ENCODE assay signal across 8 cellular contexts in genomic region chr4:56505269-56506109, GRCh38. TPM values are rescaled to one million over a fixed set of nuclear protein-coding genes. Genes with fewer than 3 reads are reported as not detected.
DNase-seq lines count a peak whose midpoint lies in the region; ATAC-seq, FAIRE-seq and TF ChIP-seq lines count a peak whose summit lies in the region.

Gene ARL9, plus strand, starts transcription at chr4:56505791. Its CDS starts 72 bp downstream, at chr4:56505863.

- no peak within 1 kb of the TSS for H2AK5ac ChIP-seq in mesenchymal stem cell (ENCODE audit: low read length, severe bottlenecking)

- H3K4me2 ChIP-seq in A549 (no peak within 1 kb of the TSS), mesenchymal stem cell (ENCODE audit: low read length, poor library complexity, severe bottlenecking) (peak within 1 kb of the TSS; percentile 95)

- H2BK5ac ChIP-seq in mesenchymal stem cell (ENCODE audit: low read depth, low read length, poor library complexity, severe bottlenecking) = no peak within 1 kb of the TSS

- peak within 1 kb of the TSS; percentile 87 for H2BK15ac ChIP-seq in mesenchymal stem cell (ENCODE audit: low read depth, poor library complexity, severe bottlenecking)

- H4K8ac ChIP-seq in mesenchymal stem cell (ENCODE audit: low read length) = peak within 1 kb of the TSS; percentile 12

- TF ChIP-seq POLR2A in A549 (IDR thresholded peaks at IDR 0.05; ENCODE audit: low read length) = no peak

- intact Hi-C loops in activated CD8-positive, alpha-beta T cell treated with anti-CD3 and anti-CD28 coated beads for 36 hours (cut with micrococcal nuclease) = no loop called here

- H3K4me3 ChIP-seq in A549 = no peak within 1 kb of the TSS
- peak within 1 kb of the TSS; percentile 67 to 83 for H3K4me3 ChIP-seq in mesenchymal stem cell (ENCODE audit: insufficient read depth in 1 of 2, low read depth in 1 of 2, low read length in 2 of 2)

- peak within 1 kb of the TSS; percentile 40 for H3K27ac Mint-ChIP-seq in activated CD8-positive, alpha-beta T cell treated with anti-CD3 and anti-CD28 coated beads for 36 hours

- H4K91ac ChIP-seq in mesenchymal stem cell (ENCODE audit: low read length) = no peak within 1 kb of the TSS

- H3K27me3 ChIP-seq in mesenchymal stem cell (ENCODE audit: control insufficient read depth in 1 of 2, insufficient read depth in 1 of 2, low read length in 2 of 2) = no peaks in the 10 kb centered on the region

- H3K79me1 ChIP-seq in mesenchymal stem cell (replicated peaks; ENCODE audit: low read length, poor library complexity, severe bottlenecking) = peaks cover 2% of the 10 kb centered on the region

- no peak within 1 kb of the TSS for H3K27ac ChIP-seq in A549
- H3K27ac ChIP-seq in mesenchymal stem cell (ENCODE audit: low read length, poor library complexity, severe bottlenecking) = peak within 1 kb of the TSS; percentile 79

- TF ChIP-seq EP300 in A549 (IDR thresholded peaks at IDR 0.05) = no peak

- peaks cover 8 to 30% of the 10 kb centered on the region in 2 experiments for H3K36me3 ChIP-seq in mesenchymal stem cell (ENCODE audit: control insufficient read depth in 1 of 2, insufficient read depth in 2 of 2, low read depth in 1 of 2, low read length in 2 of 2)

- no peak within 1 kb of the TSS for H2BK120ac ChIP-seq in mesenchymal stem cell (ENCODE audit: low read depth, low read length)

- H3K18ac ChIP-seq in mesenchymal stem cell (ENCODE audit: low read depth in 1 of 2, low read length in 2 of 2) = peak within 1 kb of the TSS; percentile 2 to 41

- CTCF ChIA-PET in A549 (lab: Yijun Ruan, JAX) = no interaction called here
- CTCF ChIA-PET in activated CD8-positive, alpha-beta T cell treated with anti-CD3 and anti-CD28 coated beads for 36 hours (lab: Charles Lee) = no interaction called here

- peak within 1 kb of the TSS in 1 of 2 experiments; percentile 63 for H2BK12ac ChIP-seq in mesenchymal stem cell (ENCODE audit: low read length in 2 of 2)

- no peak within 1 kb of the TSS for H3K23ac ChIP-seq in mesenchymal stem cell (ENCODE audit: low read length in 2 of 2)

- peaks cover 8% of the 10 kb centered on the region for H3K27me3 Mint-ChIP-seq in activated CD8-positive, alpha-beta T cell treated with anti-CD3 and anti-CD28 coated beads for 36 hours

- H2AFZ ChIP-seq in mesenchymal stem cell (ENCODE audit: low read depth, low read length) = peak within 1 kb of the TSS; percentile 54

- POLR2A ChIA-PET in A549 (lab: Yijun Ruan, JAX) = no interaction called here
- POLR2A ChIA-PET in activated CD8-positive, alpha-beta T cell treated with anti-CD3 and anti-CD28 coated beads for 36 hours (lab: Charles Lee) = no interaction called here

- H3K14ac ChIP-seq in mesenchymal stem cell (ENCODE audit: low read length in 2 of 2) = no peak within 1 kb of the TSS

- H3K9me3 Mint-ChIP-seq in activated CD8-positive, alpha-beta T cell treated with anti-CD3 and anti-CD28 coated beads for 36 hours = no peaks in the 10 kb centered on the region

- H3K4ac ChIP-seq in mesenchymal stem cell (ENCODE audit: low read depth in 1 of 2, low read length in 2 of 2) = no peak within 1 kb of the TSS

- peak in 1 of 2 experiments; percentile 2 for DNase-seq in A549 (ENCODE audit: low read depth in 1 of 2, low spot score in 1 of 2)
- DNase-seq in LoVo (ENCODE audit: low spot score) = peak; percentile 9
- DNase-seq in activated CD8-positive, alpha-beta T cell treated with anti-CD3 and anti-CD28 coated beads for 36 hours = peak; percentile 65
- peak; percentile 39 for DNase-seq in effector CD8-positive, alpha-beta T cell (lab: John Stamatoyannopoulos, UW)
- DNase-seq in mesenchymal stem cell = peak; percentile 70
- DNase-seq in stimulated activated CD4-positive, alpha-beta T cell treated with anti-CD3 and anti-CD28 coated beads, TNF-alpha, amount 100 ng/mL, for 4 hours (ENCODE audit: low read depth in 3 of 3) = peak; percentile 27 to 37 (median 31)
- DNase-seq in NCI-H345 (lab: John Stamatoyannopoulos, UW) = no peak

- peak within 1 kb of the TSS; percentile 87 for H3K9ac ChIP-seq in mesenchymal stem cell (ENCODE audit: low read length)

- H3K36me3 Mint-ChIP-seq in activated CD8-positive, alpha-beta T cell treated with anti-CD3 and anti-CD28 coated beads for 36 hours (ENCODE audit: low read depth) = peaks cover 20% of the 10 kb centered on the region

- peaks cover 18% of the 10 kb centered on the region for H3K4me1 Mint-ChIP-seq in activated CD8-positive, alpha-beta T cell treated with anti-CD3 and anti-CD28 coated beads for 36 hours (ENCODE audit: low read depth)

- no peak for TF ChIP-seq RAD21 in A549 (conservative IDR thresholded peaks at IDR 0.05 in 1 of 2, IDR thresholded peaks at IDR 0.05 in 1 of 2)

- TF ChIP-seq CTCF in A549 (IDR thresholded peaks at IDR 0.05) = no peak
- no peak for TF ChIP-seq CTCF in activated CD8-positive, alpha-beta T cell treated with anti-CD3 and anti-CD28 coated beads for 36 hours (IDR thresholded peaks at IDR 0.05)

- H3K9me3 ChIP-seq in A549 (no peaks in the 10 kb centered on the region), mesenchymal stem cell (ENCODE audit: control insufficient read depth, low read length) (no peaks in the 10 kb centered on the region)

- ATAC-seq in A549 = peak; percentile 13 to 80; a peak in 3 of 6 replicates
- peak; percentile 69 for ATAC-seq in GM19324 (IDR thresholded peaks at IDR 0.05; ENCODE audit: low FRiP score, unreplicated experiment)
- ATAC-seq in activated CD8-positive, alpha-beta T cell treated with anti-CD3 and anti-CD28 coated beads for 36 hours = peak; percentile 87

- H3K4me1 ChIP-seq in A549 (no peaks in the 10 kb centered on the region), mesenchymal stem cell (ENCODE audit: control insufficient read depth, insufficient read depth, low read depth, low read length) (peaks cover 9% of the 10 kb centered on the region)

- WGBS in A549 (ENCODE audit: missing lambda C conversion rate) = 64% methylated on average over 35 of the region's 55 CpGs
- WGBS in mesenchymal stem cell = 6% methylated on average over 55 of the region's 55 CpGs

- no peak for FAIRE-seq in A549 (lab: Jason Lieb, UNC)

- peak within 1 kb of the TSS; percentile 71 for H3K4me3 Mint-ChIP-seq in activated CD8-positive, alpha-beta T cell treated with anti-CD3 and anti-CD28 coated beads for 36 hours

TF ChIP-seq in A549, 52 proteins besides CTCF, POLR2A, EP300 and RAD21:
- TF ChIP-seq CBX8 (IDR thresholded peaks at IDR 0.05) (no peak), SMC3 (IDR thresholded peaks at IDR 0.05) (no peak), TP53 (CRISPR knock-in tag; IDR thresholded peaks at IDR 0.05) (no peak), NFE2L2 (conservative IDR thresholded peaks at IDR 0.05; ENCODE audit: low read length) (no peak), ELK1 (IDR thresholded peaks at IDR 0.05; ENCODE audit: low read depth, low read length) (no peak), MYC (IDR thresholded peaks at IDR 0.05; ENCODE audit: borderline replicate concordance, low read length) (no peak), CHD4 (IDR thresholded peaks at IDR 0.05; ENCODE audit: borderline replicate concordance) (no peak), MAFK (IDR thresholded peaks at IDR 0.05; ENCODE audit: partially characterized antibody) (no peak), GATA3 (IDR thresholded peaks at IDR 0.05; ENCODE audit: borderline replicate concordance) (no peak)

RNA-seq across cellular contexts. Expression of gene ARL9, which starts in this region (rescaled TPM):
- polyA plus RNA-seq in A549 (2011; rRNA removed) (0.08 and 0.09 TPM in 2 replicates), A549 (2017; fragmentation: RNase III; extraction: RNeasy Plus Mini Kit Qiagen cat#74134 plus additional on column Dnase treatment) (not detected in 3 replicates)
- polyA plus RNA-seq in A549 (2012; cell fraction: cytosol; rRNA removed) = 0.03 and 0.05 TPM in 2 replicates
- 0.08 TPM in 1 of 2 replicates, not detected in the other for polyA plus RNA-seq in A549 (2012; cell fraction: nucleus; rRNA removed)
- not detected in 2 replicates for polyA minus RNA-seq in A549 (2011; rRNA and poly(A)+ RNA removed)
- under 1 TPM; 0.16 to 0.25 TPM for total RNA-seq in activated CD8-positive, alpha-beta T cell treated with anti-CD3 and anti-CD28 coated beads for 36 hours
- polyA plus RNA-seq in mesenchymal stem cell (2013, experiment 1 of 2) = 1.3 TPM
- polyA plus RNA-seq in mesenchymal stem cell (2013, experiment 2 of 2) = 1.3 TPM

Comparison
In these comparisons a context has a peak if more than half of its experiments do, and no peak if none do; other contexts are left out.
1. Peak in ATAC-seq in A549; RNA of the gene not detected or under 1 TPM.
2. Peak in DNase-seq and ATAC-seq in activated CD8-positive, alpha-beta T cell treated with anti-CD3 and anti-CD28 coated beads for 36 hours; RNA of the gene not detected or under 1 TPM.